9 cellular contexts compared by ENCODE assay signal in genomic region chr7:27784399-27785053, GRCh38. TPM values are rescaled to one million over a fixed set of nuclear protein-coding genes. Genes with fewer than 3 reads are reported as not detected.
DNase-seq lines count a peak whose midpoint lies in the region; ATAC-seq and TF ChIP-seq lines count a peak whose summit lies in the region.
"Had no signal": no experiment of that assay in that cellular context is flagged by ENCODE, and none has a peak within 500 bp of the region (broad histone marks: within the 10 kb centered on the region; RNA-seq: fewer than 3 reads in every experiment).

No MANE protein-coding gene starts in this region.

- H3K4me3 ChIP-seq in naive thymus-derived CD4-positive, alpha-beta T cell (ENCODE audit: low read length) = no peak overlapping the region
- H3K4me3 ChIP-seq: BLaER1 treated with 17β-estradiol and CSF1 and Interleukin-3, amounts not matched to agents 10 nM and 100 nM had no signal

- H3K4me1 ChIP-seq in naive thymus-derived CD4-positive, alpha-beta T cell (ENCODE audit: control insufficient read depth in 2 of 2, insufficient read depth in 2 of 2, low read length in 2 of 2) = no peaks in the 10 kb centered on the region
- H3K4me1 ChIP-seq: BLaER1 treated with 17β-estradiol and CSF1 and Interleukin-3, amounts not matched to agents 10 nM and 100 nM had no signal

- H3K9me3 ChIP-seq in naive thymus-derived CD4-positive, alpha-beta T cell (ENCODE audit: control insufficient read depth in 2 of 3, low read length in 3 of 3) = no peaks in the 10 kb centered on the region
- H3K9me3 ChIP-seq: BLaER1 treated with 17β-estradiol and CSF1 and Interleukin-3, amounts not matched to agents 10 nM and 100 nM had no signal

- in situ Hi-C loops in SK-MEL-5 (cut with HindIII; ENCODE audit: low pct_unique_long_range_greater_than_20kb, low sequenced_read_pairs) = no loop called here

- POLR2A ChIA-PET in naive thymus-derived CD4-positive, alpha-beta T cell (lab: Charles Lee) = no interaction called here

- H3K27ac ChIP-seq in naive thymus-derived CD4-positive, alpha-beta T cell (ENCODE audit: low read depth, low read length) = no peak overlapping the region
- H3K27ac ChIP-seq: BLaER1 treated with 17β-estradiol and CSF1 and Interleukin-3, amounts not matched to agents 10 nM and 100 nM had no signal

- H3K27ac Mint-ChIP-seq in HFFc6 = peak overlapping the region; percentile 57
- peak overlapping the region in 1 of 9 donors; percentile 15 for H3K27ac Mint-ChIP-seq in naive thymus-derived CD4-positive, alpha-beta T cell
- no peak overlapping the region for H3K27ac Mint-ChIP-seq in activated T-helper 2 cell treated with anti-CD3 and anti-CD28 coated beads, Interferon-gamma antibody, Interleukin-2, Interleukin-4, amounts not matched to agents 10 μg/mL and 5 μg/mL and 100 μg/mL, durations not matched to agents 14 hours and 24 hours and 36 hours

- intact Hi-C loops in naive thymus-derived CD4-positive, alpha-beta T cell (cut with micrococcal nuclease) = loop anchor here (1.0 to 10.0 kb wide), 9 partner anchors 37 to 1890 kb away; partner anchors contain the start of genes HIBADH (in 1 of the 2) and TAX1BP1 (in 1 of the 2)
- intact Hi-C loops in activated T-helper 2 cell treated with anti-CD3 and anti-CD28 coated beads, Interferon-gamma antibody, Interleukin-2, Interleukin-4, amounts not matched to agents 10 μg/mL and 5 μg/mL and 100 μg/mL, durations not matched to agents 14 hours and 24 hours and 36 hours (cut with micrococcal nuclease) = loop anchor here (5.0 to 10.0 kb wide), 3 partner anchors 120 to 590 kb away; no protein-coding TSS in a partner anchor

- peak; percentile 7 for DNase-seq in NCI-H1092 treated with DMSO at 0.1 percent for 48 hours (lab: John Stamatoyannopoulos, UW)
- DNase-seq in NCI-H1092 (lab: John Stamatoyannopoulos, UW) = no peak
- peak; percentile 88 for DNase-seq in HFFc6
- peak; percentile 84 for DNase-seq in SK-MEL-5 (ENCODE audit: low read depth, low spot score)
- DNase-seq in dedifferentiated amniotic fluid mesenchymal stem cell (ENCODE audit: extremely low spot score) = peak; percentile 61
- DNase-seq in naive thymus-derived CD4-positive, alpha-beta T cell = peak in 7 of 9 donors; percentile 30 to 54 (median 43)
- no peak for DNase-seq in activated effector memory CD4-positive, alpha-beta T cell treated with Interleukin-2 at 50 U/mL for 16 hours
- DNase-seq in activated T-helper 2 cell treated with anti-CD3 and anti-CD28 coated beads, Interferon-gamma antibody, Interleukin-2, Interleukin-4, amounts not matched to agents 10 μg/mL and 5 μg/mL and 100 μg/mL, durations not matched to agents 14 hours and 24 hours and 36 hours (ENCODE audit: low spot score) = no peak

- peaks cover 8 to 24% (median 11%) of the 10 kb centered on the region in 3 experiments for H3K36me3 ChIP-seq in naive thymus-derived CD4-positive, alpha-beta T cell (ENCODE audit: control insufficient read depth in 2 of 3, insufficient read depth in 3 of 3, low read length in 3 of 3)

- no peaks in the 10 kb centered on the region for H3K27me3 Mint-ChIP-seq in HFFc6 (ENCODE audit: insufficient read depth)
- no peaks in the 10 kb centered on the region for H3K27me3 Mint-ChIP-seq in naive thymus-derived CD4-positive, alpha-beta T cell
- H3K27me3 Mint-ChIP-seq in activated T-helper 2 cell treated with anti-CD3 and anti-CD28 coated beads, Interferon-gamma antibody, Interleukin-2, Interleukin-4, amounts not matched to agents 10 μg/mL and 5 μg/mL and 100 μg/mL, durations not matched to agents 14 hours and 24 hours and 36 hours (ENCODE audit: low read depth) = no peaks in the 10 kb centered on the region

- peak; percentile 73 for ATAC-seq in naive thymus-derived CD4-positive, alpha-beta T cell

- H3K4me3 Mint-ChIP-seq in HFFc6 = no peak overlapping the region; the same call in 1 of the 2 replicates
- H3K4me3 Mint-ChIP-seq in naive thymus-derived CD4-positive, alpha-beta T cell = no peak overlapping the region
- H3K4me3 Mint-ChIP-seq in activated T-helper 2 cell treated with anti-CD3 and anti-CD28 coated beads, Interferon-gamma antibody, Interleukin-2, Interleukin-4, amounts not matched to agents 10 μg/mL and 5 μg/mL and 100 μg/mL, durations not matched to agents 14 hours and 24 hours and 36 hours (ENCODE audit: low read depth) = no peak overlapping the region

- H3K27me3 ChIP-seq in naive thymus-derived CD4-positive, alpha-beta T cell (ENCODE audit: control insufficient read depth in 2 of 2, insufficient read depth in 2 of 2, low read length in 2 of 2) = no peaks in the 10 kb centered on the region
- H3K27me3 ChIP-seq: BLaER1 treated with 17β-estradiol and CSF1 and Interleukin-3, amounts not matched to agents 10 nM and 100 nM had no signal

- H3K9me3 Mint-ChIP-seq in HFFc6 = no peaks in the 10 kb centered on the region
- H3K9me3 Mint-ChIP-seq in naive thymus-derived CD4-positive, alpha-beta T cell = no peaks in the 10 kb centered on the region
- H3K9me3 Mint-ChIP-seq in activated T-helper 2 cell treated with anti-CD3 and anti-CD28 coated beads, Interferon-gamma antibody, Interleukin-2, Interleukin-4, amounts not matched to agents 10 μg/mL and 5 μg/mL and 100 μg/mL, durations not matched to agents 14 hours and 24 hours and 36 hours = no peaks in the 10 kb centered on the region

- H3K36me3 Mint-ChIP-seq in HFFc6 (ENCODE audit: low read depth) = peaks cover 3% of the 10 kb centered on the region; the same call in 1 of the 2 replicates
- H3K36me3 Mint-ChIP-seq in naive thymus-derived CD4-positive, alpha-beta T cell = peaks cover 0 to 27% (median 8%) of the 10 kb centered on the region in 5 donors
- H3K36me3 Mint-ChIP-seq in activated T-helper 2 cell treated with anti-CD3 and anti-CD28 coated beads, Interferon-gamma antibody, Interleukin-2, Interleukin-4, amounts not matched to agents 10 μg/mL and 5 μg/mL and 100 μg/mL, durations not matched to agents 14 hours and 24 hours and 36 hours (ENCODE audit: low read depth) = peaks cover 45% of the 10 kb centered on the region

- CTCF ChIA-PET in naive thymus-derived CD4-positive, alpha-beta T cell (lab: Charles Lee) = interaction anchor here (0.6 to 1.2 kb wide), 9 partner anchors 9 to 242 kb away, joined by 3 to 8 read pairs (median 4); no protein-coding TSS in a partner anchor

- TF ChIP-seq CTCF in HFFc6 (IDR thresholded peaks at IDR 0.05) = peak; percentile 94

- peaks cover 35% of the 10 kb centered on the region for H3K4me1 Mint-ChIP-seq in HFFc6 (ENCODE audit: low read depth)
- peaks cover 4 to 35% (median 20%) of the 10 kb centered on the region in 7 donors for H3K4me1 Mint-ChIP-seq in naive thymus-derived CD4-positive, alpha-beta T cell
- H3K4me1 Mint-ChIP-seq in activated T-helper 2 cell treated with anti-CD3 and anti-CD28 coated beads, Interferon-gamma antibody, Interleukin-2, Interleukin-4, amounts not matched to agents 10 μg/mL and 5 μg/mL and 100 μg/mL, durations not matched to agents 14 hours and 24 hours and 36 hours (ENCODE audit: low read depth) = peaks cover 18% of the 10 kb centered on the region

RNA-seq across cellular contexts. Expression of gene TAX1BP1, which starts 44.6 kb away (rescaled TPM):
- total RNA-seq in HFFc6 (2021; fragmentation: NEBNext Ultra II Directional; extraction: Animal tissue kit (Norgen Biotek cat#: 25700)) = 100 to 1,000 TPM; 106 to 138 (median 120) TPM
- total RNA-seq in SK-MEL-5 (2014; rRNA removed; shearing (Covaris generic)) = 269 and 296 TPM in 2 replicates
- 198 and 233 TPM in 2 replicates for polyA plus RNA-seq in SK-MEL-5 (2015; cell fraction: cytosol; rRNA removed)
- 106 and 108 TPM in 2 replicates for polyA plus RNA-seq in SK-MEL-5 (2015; cell fraction: nucleus; rRNA removed)
- 100 to 1,000 TPM in 3 of 5 experiments, 10 to 100 TPM in 2; 69.4 to 111 (median 108) TPM for total RNA-seq in naive thymus-derived CD4-positive, alpha-beta T cell
- polyA plus RNA-seq in naive thymus-derived CD4-positive, alpha-beta T cell = 100 to 1,000 TPM; 112 TPM
- 90.6 and 97.1 TPM in 2 replicates for total RNA-seq in activated T-helper 2 cell treated with anti-CD3 and anti-CD28 coated beads, Interferon-gamma antibody, Interleukin-2, Interleukin-4, amounts not matched to agents 10 μg/mL and 5 μg/mL and 100 μg/mL, durations not matched to agents 14 hours and 24 hours and 36 hours

Comparison
In these comparisons a context has a peak if more than half of its experiments do, and no peak if none do; other contexts are left out.
1. DNase-seq: peak in NCI-H1092 treated with DMSO at 0.1 percent for 48 hours (single experiment), HFFc6 (single experiment), SK-MEL-5 (single experiment), dedifferentiated amniotic fluid mesenchymal stem cell (single experiment) and naive thymus-derived CD4-positive, alpha-beta T cell (7 of 9); none in NCI-H1092 (single experiment), activated effector memory CD4-positive, alpha-beta T cell treated with Interleukin-2 at 50 U/mL for 16 hours (single experiment) and activated T-helper 2 cell treated with anti-CD3 and anti-CD28 coated beads, Interferon-gamma antibody, Interleukin-2, Interleukin-4, amounts not matched to agents 10 μg/mL and 5 μg/mL and 100 μg/mL, durations not matched to agents 14 hours and 24 hours and 36 hours (single experiment).